Comparison of ENCODE assay signal across 1 cellular context in genomic region chr2:157438907-157439791, GRCh38.
A peak's percentile ranks its signal among the peaks of the same experiment; 100 is the strongest.
TF ChIP-seq lines count a peak whose summit lies in the region.

No MANE protein-coding gene starts in this region.

TF ChIP-seq in GM12878, 131 proteins besides CTCF, POLR2A, EP300 and RAD21 (continued from another document):
- TF ChIP-seq MLLT1 (IDR thresholded peaks at IDR 0.05) (peak; percentile 55; the same call in 1 of the 2 replicates), NR2F1 (conservative IDR thresholded peaks at IDR 0.05) (no peak), BHLHE40 (IDR thresholded peaks at IDR 0.05; ENCODE audit: borderline replicate concordance in 1 of 2, low read depth in 2 of 2, low read length in 1 of 2) (peak; percentile 73 to 77), NFIC (IDR thresholded peaks at IDR 0.05; ENCODE audit: low read depth, low read length) (peak; percentile 34)
